In genomic region chr6:12957321-12958051, GRCh38 we compare ENCODE assay signal across 8 cellular contexts.
A peak's percentile ranks its signal among the peaks of the same experiment; 100 is the strongest.
DNase-seq lines count a peak whose midpoint lies in the region; ATAC-seq and TF ChIP-seq lines count a peak whose summit lies in the region.

No MANE protein-coding gene starts in this region.

- WGBS in mesenchymal stem cell: under 1% methylated on average over 24 of the region's 24 CpGs

- H3K4me1 ChIP-seq in MM.1S (ENCODE audit: low read length): peaks cover 2% of the 10 kb centered on the region; the same call in 1 of the 2 replicates
- peaks cover 1% of the 10 kb centered on the region for H3K4me1 ChIP-seq in mesenchymal stem cell (ENCODE audit: control insufficient read depth, insufficient read depth, low read depth, low read length)
- peaks cover 9% of the 10 kb centered on the region for H3K4me1 ChIP-seq in stomach smooth muscle (ENCODE audit: control insufficient read depth, insufficient read depth, low read length)

- H3K4me2 ChIP-seq in MM.1S (ENCODE audit: low read depth, low read length) (peak overlapping the region; percentile 65), mesenchymal stem cell (ENCODE audit: low read length, poor library complexity, severe bottlenecking) (peak overlapping the region; percentile 89)

- H3K79me2 ChIP-seq in MM.1S (ENCODE audit: low read length): no peaks in the 10 kb centered on the region

- H3K4me3 ChIP-seq in MM.1S (ENCODE audit: low read length) (peak overlapping the region; percentile 73), mesenchymal stem cell (ENCODE audit: insufficient read depth in 1 of 2, low read depth in 1 of 2, low read length in 2 of 2) (peak overlapping the region; percentile 69 to 95), stomach smooth muscle (ENCODE audit: low read length in 2 of 2) (peak overlapping the region; percentile 93 to 95)

- peak overlapping the region; percentile 64 for H2BK120ac ChIP-seq in mesenchymal stem cell (ENCODE audit: low read depth, low read length)

- H3K27ac ChIP-seq in MM.1S (ENCODE audit: low read length): no peak overlapping the region
- peak overlapping the region; percentile 80 for H3K27ac ChIP-seq in mesenchymal stem cell (ENCODE audit: low read length, poor library complexity, severe bottlenecking)
- H3K27ac ChIP-seq in stomach smooth muscle (ENCODE audit: low read length): peak overlapping the region; percentile 90

- peaks cover 13% of the 10 kb centered on the region for H3K79me1 ChIP-seq in mesenchymal stem cell (replicated peaks; ENCODE audit: low read length, poor library complexity, severe bottlenecking)

- H2BK5ac ChIP-seq in mesenchymal stem cell (ENCODE audit: low read depth, low read length, poor library complexity, severe bottlenecking): no peak overlapping the region

- no peak for TF ChIP-seq POLR2A in erythroblast (IDR thresholded peaks at IDR 0.05; ENCODE audit: low read length)

- H3K9ac ChIP-seq in MM.1S (ENCODE audit: low read length) (peak overlapping the region; percentile 36; the same call in 1 of the 2 replicates), mesenchymal stem cell (ENCODE audit: low read length) (peak overlapping the region; percentile 91), stomach smooth muscle (ENCODE audit: low read length in 2 of 2) (peak overlapping the region; percentile 84 to 89)

- no peaks in the 10 kb centered on the region for H3K9me2 ChIP-seq in MM.1S (replicated peaks; ENCODE audit: insufficient read depth, low read length)

- peak overlapping the region; percentile 80 for H2BK15ac ChIP-seq in mesenchymal stem cell (ENCODE audit: low read depth, poor library complexity, severe bottlenecking)

- H2AFZ ChIP-seq in MM.1S (ENCODE audit: low read length): peak overlapping the region; percentile 70
- H2AFZ ChIP-seq in mesenchymal stem cell (ENCODE audit: low read depth, low read length): peak overlapping the region; percentile 43

- DNase-seq in Daoy (ENCODE audit: low read depth) (peak; percentile 80), MM.1S (peak; percentile 25), activated T-cell treated with anti-CD3 and anti-CD28 coated beads for 24 hours (ENCODE audit: low read depth) (peak; percentile 0), erythroblast (lab: John Stamatoyannopoulos, UW) (peak; percentile 48 to 55), mesenchymal stem cell (peak; percentile 90), SK-N-DZ (ENCODE audit: low spot score) (no peak)

- H3K4ac ChIP-seq in mesenchymal stem cell (ENCODE audit: low read depth in 1 of 2, low read length in 2 of 2): peak overlapping the region in 1 of 2 experiments; percentile 75

- peak overlapping the region in 1 of 2 experiments; percentile 23 for H3K23ac ChIP-seq in mesenchymal stem cell (ENCODE audit: low read length in 2 of 2)

- no peaks in the 10 kb centered on the region for H4K20me1 ChIP-seq in MM.1S (ENCODE audit: insufficient read depth, low read length)

- ATAC-seq in HG03520 (IDR thresholded peaks at IDR 0.05; ENCODE audit: unreplicated experiment): no peak

- H3K9me3 ChIP-seq in MM.1S (replicated peaks; ENCODE audit: insufficient read depth, low read length) (no peaks in the 10 kb centered on the region), mesenchymal stem cell (ENCODE audit: control insufficient read depth, low read length) (no peaks in the 10 kb centered on the region), stomach smooth muscle (ENCODE audit: control insufficient read depth in 2 of 2, low read length in 2 of 2) (no peaks in the 10 kb centered on the region)

- H3K14ac ChIP-seq in mesenchymal stem cell (ENCODE audit: low read length in 2 of 2): peak overlapping the region in 1 of 2 experiments; percentile 58

- H3K36me3 ChIP-seq in MM.1S (replicated peaks; ENCODE audit: insufficient read depth, low read length) (no peaks in the 10 kb centered on the region), mesenchymal stem cell (ENCODE audit: control insufficient read depth in 1 of 2, insufficient read depth in 2 of 2, low read depth in 1 of 2, low read length in 2 of 2) (no peaks in the 10 kb centered on the region), stomach smooth muscle (ENCODE audit: control insufficient read depth in 2 of 2, insufficient read depth in 2 of 2, low read length in 2 of 2) (no peaks in the 10 kb centered on the region)

- no peak overlapping the region for H2AK5ac ChIP-seq in mesenchymal stem cell (ENCODE audit: low read length, severe bottlenecking)

- peak overlapping the region; percentile 2 for H4K91ac ChIP-seq in mesenchymal stem cell (ENCODE audit: low read length)

- H3K18ac ChIP-seq in mesenchymal stem cell (ENCODE audit: low read depth in 1 of 2, low read length in 2 of 2): peak overlapping the region; percentile 87 to 94

- H3K27me3 ChIP-seq in MM.1S (replicated peaks; ENCODE audit: insufficient read depth, low read length) (no peaks in the 10 kb centered on the region), mesenchymal stem cell (ENCODE audit: control insufficient read depth in 1 of 2, insufficient read depth in 1 of 2, low read length in 2 of 2) (no peaks in the 10 kb centered on the region), stomach smooth muscle (ENCODE audit: control insufficient read depth in 1 of 2, insufficient read depth in 2 of 2, low read length in 2 of 2) (no peaks in the 10 kb centered on the region)

- no peak for TF ChIP-seq CTCF in MM.1S (IDR thresholded peaks at IDR 0.05; ENCODE audit: low read length)

- peak overlapping the region; percentile 79 to 82 for H2BK12ac ChIP-seq in mesenchymal stem cell (ENCODE audit: low read length in 2 of 2)

- peak overlapping the region; percentile 59 for H4K8ac ChIP-seq in mesenchymal stem cell (ENCODE audit: low read length)

- no peaks in the 10 kb centered on the region for H3F3A ChIP-seq in MM.1S (ENCODE audit: insufficient read depth, low read length)

Comparison
In these comparisons a context has a peak if more than half of its experiments do, and no peak if none do; other contexts are left out.
1. H3K9ac ChIP-seq: peak in every context shown above with its lines; median percentile 91 in mesenchymal stem cell; 86 in stomach smooth muscle; 36 in MM.1S.